Comparison of ENCODE assay signal across 9 cellular contexts in the genomic region with DNA sequence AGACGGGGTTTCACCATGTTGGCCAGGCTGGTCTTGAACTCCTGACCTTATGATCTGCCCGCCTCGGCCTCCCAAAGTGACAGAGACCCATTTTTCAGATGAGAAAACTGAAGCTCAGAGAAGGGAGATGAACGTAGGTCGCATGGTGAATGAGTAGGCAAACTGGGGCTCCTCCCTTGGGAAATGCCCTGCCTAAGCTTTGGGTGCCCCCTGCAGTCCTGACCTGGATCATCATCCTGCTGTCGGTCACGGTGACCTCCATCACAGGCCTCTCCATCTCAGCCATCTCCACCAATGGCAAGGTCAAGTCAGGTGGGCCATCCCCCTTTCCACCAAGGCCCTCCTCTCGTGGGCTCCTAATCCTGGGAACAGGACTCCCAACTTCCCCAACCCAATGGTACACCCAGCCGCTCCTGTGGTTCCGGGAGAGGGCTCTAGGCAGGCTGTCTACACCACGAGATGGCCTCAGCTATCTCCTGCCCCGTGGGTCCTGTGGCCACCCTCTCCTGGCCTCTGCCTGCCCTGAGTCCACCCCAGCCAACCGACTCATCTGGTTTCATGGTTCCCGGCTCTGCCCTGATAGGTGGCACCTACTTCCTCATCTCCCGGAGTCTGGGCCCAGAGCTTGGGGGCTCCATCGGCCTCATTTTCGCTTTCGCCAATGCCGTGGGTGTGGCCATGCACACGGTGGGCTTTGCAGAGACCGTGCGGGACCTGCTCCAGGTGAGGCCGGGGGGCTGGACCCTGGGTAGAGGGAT. TPM values are rescaled to one million over a fixed set of nuclear protein-coding genes. Genes with fewer than 3 reads are reported as not detected.
DNase-seq lines count a peak whose midpoint lies in the region; ATAC-seq and TF ChIP-seq lines count a peak whose summit lies in the region.
"Had no signal": no experiment of that assay in that cellular context is flagged by ENCODE, and none has a peak within 500 bp of the region (broad histone marks: within the 10 kb centered on the region; RNA-seq: fewer than 3 reads in every experiment).

No MANE protein-coding gene starts in this region.

- no peak for TF ChIP-seq POLR2A in IMR-90 (IDR thresholded peaks at IDR 0.05; ENCODE audit: low read depth, low read length)

- no peak overlapping the region for H3K27ac Mint-ChIP-seq in activated naive CD4-positive, alpha-beta T cell treated with anti-CD3 and anti-CD28 coated beads for 36 hours
- peak overlapping the region in 3 of 6 donors; percentile 38 to 89 (median 47) for H3K27ac Mint-ChIP-seq in naive B cell
- H3K27ac Mint-ChIP-seq in CD4-positive, alpha-beta T cell: no peak overlapping the region
- H3K27ac Mint-ChIP-seq: T-helper 1 cell treated with Interleukin-12 subunit alpha and Interleukin-12 subunit beta and Interleukin-4 antibody, amounts not matched to agents 30 μg/mL and 1 μg/mL, for 36 hours had no signal

- H2BK15ac ChIP-seq in IMR-90 (ENCODE audit: low read depth, low read length): no peak overlapping the region

- CTCF ChIA-PET in IMR-90 (lab: Yijun Ruan, JAX): interaction anchor here (1.0 to 1.7 kb wide), 2 partner anchors 50 to 76 kb away, joined by 5 read pairs; no protein-coding TSS in a partner anchor
- CTCF ChIA-PET in activated naive CD4-positive, alpha-beta T cell treated with anti-CD3 and anti-CD28 coated beads for 36 hours (lab: Charles Lee): interaction anchor here (0.6 to 12.9 kb wide), 19 partner anchors 9 to 155 kb away, joined by 3 to 200 read pairs (median 4); partner anchors contain the start of gene CETP
- CTCF ChIA-PET in CD4-positive, alpha-beta T cell (lab: Charles Lee): no interaction called here

- H3K27ac ChIP-seq in IMR-90 (ENCODE audit: insufficient read depth, low read length) (no peak overlapping the region), left ventricle myocardium inferior (replicated peaks) (no peak overlapping the region)
- H3K27ac ChIP-seq in CD4-positive, alpha-beta T cell (ENCODE audit: low read depth, low read length): no peak overlapping the region

- dilution Hi-C loops in IMR-90 (cut with HindIII; ENCODE audit: low sequenced_read_pairs, unreplicated experiment): no loop called here

- in situ Hi-C loops in IMR-90 (cut with MboI; ENCODE audit: low sequenced_read_pairs): loop anchor here (5.0 to 10.0 kb wide), 2 partner anchors 83 to 175 kb away; no protein-coding TSS in a partner anchor

- H3K23ac ChIP-seq in IMR-90 (ENCODE audit: low read depth, low read length): no peak overlapping the region

- peak overlapping the region; percentile 78 for H2AK9ac ChIP-seq in IMR-90 (replicated peaks; ENCODE audit: low read depth, low read length, poor library complexity)

- H3K4me3 ChIP-seq in GM06990 (replicated peaks; ENCODE audit: low read depth, low read length) (no peak overlapping the region; the same call in 1 of the 2 replicates), IMR-90 (ENCODE audit: insufficient read depth, low read depth, low read length) (no peak overlapping the region), left ventricle myocardium inferior (no peak overlapping the region)

- H3K4me1 ChIP-seq in IMR-90 (ENCODE audit: control insufficient read depth, insufficient read depth, low read length): no peaks in the 10 kb centered on the region; the same call in 1 of the 2 replicates
- H3K4me1 ChIP-seq in left ventricle myocardium inferior: peaks cover 9% of the 10 kb centered on the region

- H3K36me3 ChIP-seq in GM06990 (ENCODE audit: control insufficient read depth, insufficient read depth, low read length) (no peaks in the 10 kb centered on the region), IMR-90 (ENCODE audit: control insufficient read depth, insufficient read depth, low read length) (no peaks in the 10 kb centered on the region), left ventricle myocardium inferior (no peaks in the 10 kb centered on the region)

- H2AFZ ChIP-seq in IMR-90 (replicated peaks; ENCODE audit: low read length, poor library complexity): peak overlapping the region; percentile 56

- intact Hi-C loops in IMR-90 (cut with micrococcal nuclease): loop anchor here (5.0 kb wide), 1 partner anchor 298 kb away; no protein-coding TSS in a partner anchor
- intact Hi-C loops in activated naive CD4-positive, alpha-beta T cell treated with anti-CD3 and anti-CD28 coated beads for 36 hours (cut with micrococcal nuclease): loop anchor here (5.0 to 10.0 kb wide), 2 partner anchors 175 to 292 kb away; no protein-coding TSS in a partner anchor
- intact Hi-C loops in CD4-positive, alpha-beta T cell (cut with DNase I, micrococcal nuclease): loop anchor here (5.0 to 10.0 kb wide), 4 partner anchors 63 to 298 kb away; partner anchors contain the start of gene HERPUD1 (in 2 of the 2)
- intact Hi-C loops in left ventricle myocardium inferior (cut with micrococcal nuclease): loop anchor here (10.0 kb wide), 2 partner anchors 75 to 175 kb away; no protein-coding TSS in a partner anchor

- POLR2A ChIA-PET in IMR-90 (lab: Charles Lee; ENCODE audit: unreplicated experiment): interaction anchor here (1.2 kb wide), 1 partner anchor 62 kb away, joined by 5 read pairs; no protein-coding TSS in a partner anchor
- POLR2A ChIA-PET in CD4-positive, alpha-beta T cell (lab: Charles Lee): no interaction called here

- peaks cover 11% of the 10 kb centered on the region for H3K4me1 Mint-ChIP-seq in activated naive CD4-positive, alpha-beta T cell treated with anti-CD3 and anti-CD28 coated beads for 36 hours (ENCODE audit: low read depth)
- peaks cover 27 to 46% (median 43%) of the 10 kb centered on the region in 3 donors for H3K4me1 Mint-ChIP-seq in naive B cell
- H3K4me1 Mint-ChIP-seq in CD4-positive, alpha-beta T cell (ENCODE audit: low read depth): peaks cover 6% of the 10 kb centered on the region

- 89% methylated on average over 10 of the region's 23 CpGs; no CpG with 5 or more reads in 1 of the 2 experiments for WGBS in IMR-90 (ENCODE audit: extremely low coverage in 2 of 2, insufficient read length in 1 of 2), 2 experiments

- no peak overlapping the region for H2BK5ac ChIP-seq in IMR-90 (ENCODE audit: low read depth, low read length, poor library complexity, severe bottlenecking)

- H3K56ac ChIP-seq in IMR-90 (ENCODE audit: extremely low read depth, insufficient read depth, low read length): no peak overlapping the region

- H3K9me3 Mint-ChIP-seq in activated naive CD4-positive, alpha-beta T cell treated with anti-CD3 and anti-CD28 coated beads for 36 hours: no peaks in the 10 kb centered on the region
- H3K9me3 Mint-ChIP-seq in naive B cell: no peaks in the 10 kb centered on the region
- no peaks in the 10 kb centered on the region for H3K9me3 Mint-ChIP-seq in CD4-positive, alpha-beta T cell
- H3K9me3 Mint-ChIP-seq: T-helper 1 cell treated with Interleukin-12 subunit alpha and Interleukin-12 subunit beta and Interleukin-4 antibody, amounts not matched to agents 30 μg/mL and 1 μg/mL, for 36 hours had no signal

- H2AK5ac ChIP-seq in IMR-90 (ENCODE audit: low read depth, low read length): no peak overlapping the region

- no peaks in the 10 kb centered on the region for H3K27me3 Mint-ChIP-seq in activated naive CD4-positive, alpha-beta T cell treated with anti-CD3 and anti-CD28 coated beads for 36 hours (ENCODE audit: low read depth)
- no peaks in the 10 kb centered on the region for H3K27me3 Mint-ChIP-seq in naive B cell
- H3K27me3 Mint-ChIP-seq in CD4-positive, alpha-beta T cell: no peaks in the 10 kb centered on the region

- peak; percentile 43 for DNase-seq in GM06990 (ENCODE audit: extremely low read depth, insufficient read length)
- no peak for DNase-seq in IMR-90
- peak; percentile 70 for DNase-seq in activated naive CD4-positive, alpha-beta T cell treated with anti-CD3 and anti-CD28 coated beads for 36 hours
- no peak for DNase-seq in naive B cell
- no peak for DNase-seq in CD4-positive, alpha-beta T cell
- DNase-seq in NCI-H2107 treated with DMSO at 0.1 percent for 48 hours (lab: John Stamatoyannopoulos, UW; ENCODE audit: unreplicated experiment): no peak
- DNase-seq in left ventricle myocardium inferior: no peak

- H3K36me3 Mint-ChIP-seq in activated naive CD4-positive, alpha-beta T cell treated with anti-CD3 and anti-CD28 coated beads for 36 hours (ENCODE audit: low read depth): no peaks in the 10 kb centered on the region
- no peaks in the 10 kb centered on the region for H3K36me3 Mint-ChIP-seq in naive B cell
- H3K36me3 Mint-ChIP-seq in CD4-positive, alpha-beta T cell (ENCODE audit: low read depth): no peaks in the 10 kb centered on the region

- no peaks in the 10 kb centered on the region for H4K20me1 ChIP-seq in IMR-90 (ENCODE audit: insufficient read depth, low read length)

- no peak overlapping the region for H3K4me3 Mint-ChIP-seq in activated naive CD4-positive, alpha-beta T cell treated with anti-CD3 and anti-CD28 coated beads for 36 hours
- H3K4me3 Mint-ChIP-seq in naive B cell: peak overlapping the region in 3 of 8 donors; percentile 45 to 52 (median 47)
- H3K4me3 Mint-ChIP-seq in CD4-positive, alpha-beta T cell: no peak overlapping the region
- H3K4me3 Mint-ChIP-seq: T-helper 1 cell treated with Interleukin-12 subunit alpha and Interleukin-12 subunit beta and Interleukin-4 antibody, amounts not matched to agents 30 μg/mL and 1 μg/mL, for 36 hours had no signal

- no peak overlapping the region for H2BK20ac ChIP-seq in IMR-90 (ENCODE audit: low read depth, low read length)

- H3K79me1 ChIP-seq in IMR-90 (ENCODE audit: low read depth in 1 of 2, low read length in 2 of 2): no peaks in the 10 kb centered on the region

- no peak overlapping the region for H3K4me2 ChIP-seq in IMR-90 (ENCODE audit: low read depth, low read length)

- TF ChIP-seq CTCF in GM06990 (IDR thresholded peaks at IDR 0.05; ENCODE audit: insufficient read depth, low read length, poor library complexity, severe bottlenecking) (peak; percentile 61), IMR-90 (conservative IDR thresholded peaks at IDR 0.05; ENCODE audit: low read depth, low read length) (peak; percentile 36), left ventricle myocardium inferior (IDR thresholded peaks at IDR 0.05; ENCODE audit: borderline replicate concordance) (no peak)
- TF ChIP-seq CTCF in CD4-positive, alpha-beta T cell (IDR thresholded peaks at IDR 0.05): no peak

- H4K8ac ChIP-seq in IMR-90 (ENCODE audit: low read depth in 2 of 2, low read length in 2 of 2): no peak overlapping the region

- H3K9me1 ChIP-seq in IMR-90 (ENCODE audit: insufficient read depth, low read length): no peaks in the 10 kb centered on the region; the same call in 1 of the 2 replicates

- BruUV-seq in IMR-90 (replicated peaks; lab: Mats Ljungman, UMichigan): no TSS peak

- no peaks in the 10 kb centered on the region for H3K27me3 ChIP-seq in GM06990 (replicated peaks; ENCODE audit: control insufficient read depth, insufficient read depth, low read length)
- H3K27me3 ChIP-seq in IMR-90 (ENCODE audit: control insufficient read depth, insufficient read depth, low read length): no peaks in the 10 kb centered on the region
- no peaks in the 10 kb centered on the region for H3K27me3 ChIP-seq in CD4-positive, alpha-beta T cell (ENCODE audit: control insufficient read depth, insufficient read depth, low read length)
- no peaks in the 10 kb centered on the region for H3K27me3 ChIP-seq in left ventricle myocardium inferior (ENCODE audit: low read depth)

- no peak overlapping the region for H2BK120ac ChIP-seq in IMR-90 (ENCODE audit: low read depth, low read length)

- TF ChIP-seq RAD21 in IMR-90 (IDR thresholded peaks at IDR 0.05; ENCODE audit: low read length): peak; percentile 37; the same call in 1 of the 2 replicates

- ATAC-seq in IMR-90 (ENCODE audit: low read depth) (no peak), naive B cell (ENCODE audit: low read depth in 2 of 2) (peak; percentile 28 to 51), HG02885 (IDR thresholded peaks at IDR 0.05; ENCODE audit: poor library complexity, unreplicated experiment) (no peak)
- no peak for ATAC-seq in CD4-positive, alpha-beta T cell (ENCODE audit: poor library complexity)

- no peak overlapping the region for H3K14ac ChIP-seq in IMR-90 (replicated peaks; ENCODE audit: low read depth, low read length)

- no peak overlapping the region for H4K5ac ChIP-seq in IMR-90 (ENCODE audit: low read depth, low read length)

- no peak overlapping the region for H3K18ac ChIP-seq in IMR-90 (ENCODE audit: low read depth, low read length)

- H3K9me3 ChIP-seq in IMR-90 (ENCODE audit: control insufficient read depth, insufficient read depth, low read length) (no peaks in the 10 kb centered on the region), left ventricle myocardium inferior (replicated peaks) (no peaks in the 10 kb centered on the region)
- no peaks in the 10 kb centered on the region for H3K9me3 ChIP-seq in CD4-positive, alpha-beta T cell (ENCODE audit: control insufficient read depth, low read length)

- no peak overlapping the region for H3K4ac ChIP-seq in IMR-90 (ENCODE audit: low read depth, low read length)

- H4K91ac ChIP-seq in IMR-90 (ENCODE audit: insufficient read depth, low read depth, low read length): no peak overlapping the region

- no peak overlapping the region for H3K9ac ChIP-seq in IMR-90 (ENCODE audit: low read depth, low read length)

RNA-seq across cellular contexts. Expression of gene SLC12A3, which starts 4.7 kb away (rescaled TPM):
- not detected in 2 replicates for total RNA-seq in IMR-90 (2012; rRNA removed)
- not detected in 2 replicates for polyA plus RNA-seq in IMR-90 (2012; rRNA removed)
- not detected in 2 replicates for polyA plus RNA-seq in IMR-90 (2012; cell fraction: cytosol; rRNA removed)
- not detected in 2 replicates for polyA plus RNA-seq in IMR-90 (2012; cell fraction: nucleus; rRNA removed; ENCODE audit: low replicate concordance)
- not detected for total RNA-seq in activated naive CD4-positive, alpha-beta T cell treated with anti-CD3 and anti-CD28 coated beads for 36 hours
- polyA plus RNA-seq in naive B cell (ENCODE audit: low read depth in 6 of 6): under 1 TPM in 3 of 6 donors, not detected in 3; 0.10 to 0.57 (median 0.26) TPM
- total RNA-seq in CD4-positive, alpha-beta T cell: not detected
- not detected for total RNA-seq in left ventricle myocardium inferior

Comparison
In these comparisons a context has a peak if more than half of its experiments do, and no peak if none do; other contexts are left out.
1. DNase-seq: peak in GM06990 (single experiment) and activated naive CD4-positive, alpha-beta T cell treated with anti-CD3 and anti-CD28 coated beads for 36 hours (single experiment); none in IMR-90 (single experiment), naive B cell (single experiment), CD4-positive, alpha-beta T cell (0 of 10), NCI-H2107 treated with DMSO at 0.1 percent for 48 hours (single experiment) and left ventricle myocardium inferior (single experiment).
2. CTCF ChIP-seq: peak in GM06990 (single experiment) and IMR-90 (single experiment); none in CD4-positive, alpha-beta T cell (single experiment) and left ventricle myocardium inferior (single experiment).
3. ATAC-seq: peak in naive B cell (2 of 2); none in IMR-90 (single experiment), HG02885 (single experiment) and CD4-positive, alpha-beta T cell (single experiment).